Comparison of ENCODE assay signal across 12 cellular contexts in genomic region chr19:47239152-47239551, GRCh38. TPM values are rescaled to one million over a fixed set of nuclear protein-coding genes. Genes with fewer than 3 reads are reported as not detected.
DNase-seq lines count a peak whose midpoint lies in the region; ATAC-seq, FAIRE-seq and TF ChIP-seq lines count a peak whose summit lies in the region.
"Had no signal": no experiment of that assay in that cellular context is flagged by ENCODE, and none has a peak within 500 bp of the region (broad histone marks: within the 10 kb centered on the region; RNA-seq: fewer than 3 reads in every experiment).

No MANE protein-coding gene starts in this region.

- peak overlapping the region; percentile 76 for H3K4me3 Mint-ChIP-seq in astrocyte (ENCODE audit: unreplicated experiment)

- H3K4me3 ChIP-seq in heart right ventricle (peak overlapping the region in 9 of 10 donors; percentile 16 to 50 (median 36)), astrocyte (ENCODE audit: insufficient read depth, low read depth, low read length) (no peak overlapping the region), mesodermal cell (ENCODE audit: extremely low read depth, insufficient read depth, low read length, poor library complexity, severe bottlenecking) (peak overlapping the region; percentile 27), urinary bladder (ENCODE audit: low read depth, low read length) (peak overlapping the region; percentile 20)
- H3K4me3 ChIP-seq: mucosa of descending colon had no signal

- H3K79me2 ChIP-seq in astrocyte (ENCODE audit: insufficient read depth, low read length), result no peaks in the 10 kb centered on the region

- H3K36me3 Mint-ChIP-seq in astrocyte (ENCODE audit: low read depth, unreplicated experiment), result no peaks in the 10 kb centered on the region

- 8 to 10% methylated on average over 16 of the region's 16 CpGs for WGBS in heart right ventricle, 2 donors
- 18 to 46% methylated on average over 6 to 16 of the region's 16 CpGs for WGBS in mesodermal cell (ENCODE audit: insufficient coverage in 2 of 2), 2 experiments
- 9% methylated on average over 16 of the region's 16 CpGs for WGBS in urinary bladder

- peak overlapping the region; percentile 33 for H3K9ac ChIP-seq in astrocyte (ENCODE audit: low read length)

- DNase-seq in heart right ventricle (no peak), left cardiac atrium (no peak), astrocyte (ENCODE audit: low read depth) (no peak), OCI-M1 (lab: John Stamatoyannopoulos, UW) (no peak)
- DNase-seq: GF-D8, GOT3 had no signal

- peak overlapping the region; percentile 80 for H3K4me2 ChIP-seq in astrocyte (ENCODE audit: low read length)

- H3K27ac ChIP-seq in heart right ventricle, result peak overlapping the region in 1 of 10 donors; percentile 6
- H3K27ac ChIP-seq in astrocyte (ENCODE audit: low read depth, low read length), result no peak overlapping the region
- H3K27ac ChIP-seq in mesodermal cell (ENCODE audit: low read depth, low read length, severe bottlenecking), result no peak overlapping the region
- H3K27ac ChIP-seq in urinary bladder (ENCODE audit: low read depth), result peak overlapping the region; percentile 6

- TF ChIP-seq CTCF in heart right ventricle (IDR thresholded peaks at IDR 0.05), result no peak
- no peak for TF ChIP-seq CTCF in astrocyte (IDR thresholded peaks at IDR 0.05; ENCODE audit: insufficient read depth, low read depth, low read length)

- H3K9me3 Mint-ChIP-seq in astrocyte (ENCODE audit: unreplicated experiment), result peaks cover 2% of the 10 kb centered on the region

- H4K20me1 ChIP-seq in astrocyte (ENCODE audit: insufficient read depth, low read length), result no peaks in the 10 kb centered on the region

- H3K36me3 ChIP-seq in heart right ventricle (no peaks in the 10 kb centered on the region), astrocyte (ENCODE audit: insufficient read depth, low read length) (no peaks in the 10 kb centered on the region), mesodermal cell (ENCODE audit: control insufficient read depth, insufficient read depth, low read length) (no peaks in the 10 kb centered on the region), urinary bladder (ENCODE audit: insufficient read depth) (no peaks in the 10 kb centered on the region)

- H2AFZ ChIP-seq in astrocyte (ENCODE audit: low read depth, low read length), result peak overlapping the region; percentile 71

- intact Hi-C loops in heart right ventricle (cut with DNase I) (loop anchor here in 1 of 10 donors (10.0 kb wide), 1 partner anchor 224 kb away; the partner anchor contains the start of gene NPAS1), left cardiac atrium (cut with DNase I) (no loop called here)

- ATAC-seq in heart right ventricle, result no peak
- no peak for ATAC-seq in left cardiac atrium
- no peak for ATAC-seq in GM21515 (IDR thresholded peaks at IDR 0.05; ENCODE audit: unreplicated experiment)
- no peak for ATAC-seq in HG02938 (IDR thresholded peaks at IDR 0.05; ENCODE audit: unreplicated experiment)
- ATAC-seq: mucosa of descending colon had no signal

- peaks cover 0 to 45% (median 0%) of the 10 kb centered on the region in 7 donors for H3K27me3 ChIP-seq in heart right ventricle
- H3K27me3 ChIP-seq in astrocyte (ENCODE audit: insufficient read depth, low read length), result no peaks in the 10 kb centered on the region

- H3K27ac Mint-ChIP-seq in astrocyte (ENCODE audit: unreplicated experiment), result peak overlapping the region; percentile 89

- H3K9me3 ChIP-seq in heart right ventricle (no peaks in the 10 kb centered on the region), astrocyte (ENCODE audit: insufficient read depth, low read depth, low read length) (no peaks in the 10 kb centered on the region), mesodermal cell (ENCODE audit: control insufficient read depth, low read length) (no peaks in the 10 kb centered on the region)
- H3K9me3 ChIP-seq: mucosa of descending colon had no signal

- peaks cover 6% of the 10 kb centered on the region for H3K4me1 Mint-ChIP-seq in astrocyte (ENCODE audit: low read depth, unreplicated experiment)

- FAIRE-seq in astrocyte (lab: Jason Lieb, UNC), result no peak
- FAIRE-seq: bronchial epithelial cell had no signal

- peaks cover 3 to 39% (median 31%) of the 10 kb centered on the region in 9 donors for H3K4me1 ChIP-seq in heart right ventricle
- H3K4me1 ChIP-seq in astrocyte (ENCODE audit: insufficient read depth, low read length), result peaks cover 28% of the 10 kb centered on the region
- peaks cover 17% of the 10 kb centered on the region for H3K4me1 ChIP-seq in mesodermal cell (ENCODE audit: control insufficient read depth, insufficient read depth, low read length, poor library complexity, severe bottlenecking)
- no peaks in the 10 kb centered on the region for H3K4me1 ChIP-seq in urinary bladder (ENCODE audit: insufficient read depth)

- H3K27me3 Mint-ChIP-seq in astrocyte (ENCODE audit: low read depth, unreplicated experiment), result no peaks in the 10 kb centered on the region

RNA-seq across cellular contexts. Expression of gene BBC3, which starts 8.2 kb away (rescaled TPM):
- 1 to 10 TPM; 2.4 to 5.5 (median 3.5) TPM for total RNA-seq in heart right ventricle
- 1 to 10 TPM; 4.1 to 6.0 TPM for polyA plus RNA-seq in heart right ventricle
- total RNA-seq in left cardiac atrium, result 1 to 10 TPM; 2.9 to 4.1 TPM
- total RNA-seq in astrocyte, result 43.5 and 54.6 TPM in 2 replicates
- 35.3 TPM for polyA plus RNA-seq in mesodermal cell (2013, experiment 1 of 2)
- polyA plus RNA-seq in mesodermal cell (2013, experiment 2 of 2), result 24.8 TPM
- 1.3 TPM for total RNA-seq in urinary bladder
- polyA plus RNA-seq in urinary bladder, result 6.7 TPM

RNA-seq across cellular contexts. Expression of gene CCDC9, which starts 17.2 kb away (rescaled TPM):
- total RNA-seq in heart right ventricle, result 10 to 100 TPM; 14.2 to 28.7 (median 17.4) TPM
- 10 to 100 TPM; 15.8 to 31.1 TPM for polyA plus RNA-seq in heart right ventricle
- 10 to 100 TPM; 21.4 to 28.7 TPM for total RNA-seq in left cardiac atrium
- 44.6 and 45.5 TPM in 2 replicates for total RNA-seq in astrocyte
- polyA plus RNA-seq in mesodermal cell (2013, experiment 1 of 2), result 24.1 TPM
- polyA plus RNA-seq in mesodermal cell (2013, experiment 2 of 2), result 20.9 TPM
- total RNA-seq in urinary bladder, result 8.0 TPM
- 36.6 TPM for polyA plus RNA-seq in urinary bladder

RNA-seq across cellular contexts. Expression of gene INAFM1, which starts 35.5 kb away (rescaled TPM):
- 10 to 100 TPM in 8 of 10 donors, 1 to 10 TPM in 2; 9.2 to 14.2 (median 11.6) TPM for total RNA-seq in heart right ventricle
- 10 to 100 TPM; 13.7 to 16.4 TPM for polyA plus RNA-seq in heart right ventricle
- total RNA-seq in left cardiac atrium, result 10 to 100 TPM; 16.1 to 17.1 TPM
- total RNA-seq in astrocyte, result 23.6 and 25.7 TPM in 2 replicates
- 19.6 TPM for polyA plus RNA-seq in mesodermal cell (2013, experiment 1 of 2)
- polyA plus RNA-seq in mesodermal cell (2013, experiment 2 of 2), result 15.4 TPM
- 2.8 TPM for total RNA-seq in urinary bladder
- 32.0 TPM for polyA plus RNA-seq in urinary bladder
